In the genomic region with DNA sequence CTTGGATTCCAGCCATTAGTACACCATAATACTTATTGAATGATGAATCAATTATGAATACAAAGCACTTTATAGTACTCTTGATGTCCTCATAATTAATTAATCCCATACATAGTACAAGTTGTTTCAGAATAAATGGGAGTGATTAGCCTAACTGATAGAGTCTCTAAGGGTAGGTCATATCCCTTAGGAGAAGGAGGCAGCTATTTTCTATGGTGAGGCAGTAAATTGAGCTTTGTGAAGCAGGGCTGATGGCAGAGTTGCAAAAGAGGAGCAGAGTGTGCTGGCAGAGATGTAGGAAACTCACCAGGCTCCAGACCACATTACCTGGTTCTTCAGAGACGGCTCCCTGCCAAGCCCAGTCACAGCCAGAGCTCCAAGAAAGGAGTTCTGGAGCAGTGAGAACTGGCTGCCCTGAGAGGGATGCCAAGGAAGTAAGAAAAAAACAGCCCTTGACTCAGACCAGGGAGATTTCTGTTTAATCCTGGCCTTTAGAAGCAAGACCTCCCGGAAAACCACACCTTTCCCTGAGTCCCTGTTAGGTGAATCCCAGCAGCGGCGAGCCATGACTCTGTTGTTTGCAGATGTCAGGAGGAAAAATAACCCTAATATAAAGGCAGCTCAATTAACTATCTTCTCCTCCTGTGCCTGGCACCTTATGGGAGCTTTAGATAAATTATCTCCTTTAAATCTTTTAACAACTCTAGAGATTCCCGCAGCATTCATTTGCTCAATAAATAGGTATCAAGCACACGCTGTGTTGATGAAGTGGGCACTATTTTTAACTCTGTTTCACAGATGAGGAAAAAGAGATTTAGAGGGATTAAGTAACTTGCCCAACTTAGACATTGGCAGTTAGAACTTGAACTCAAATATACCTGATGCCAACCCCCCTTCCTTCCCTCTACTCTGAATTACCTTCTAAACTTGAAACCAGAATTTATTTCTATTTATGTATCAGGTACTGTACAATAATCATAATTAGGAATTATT, we compare ENCODE assay signal across 11 cellular contexts.
DNase-seq lines count a peak whose midpoint lies in the region; ATAC-seq and TF ChIP-seq lines count a peak whose summit lies in the region.
"Had no signal": no experiment of that assay in that cellular context is flagged by ENCODE, and none has a peak within 500 bp of the region (broad histone marks: within the 10 kb centered on the region; RNA-seq: fewer than 3 reads in every experiment).

No MANE protein-coding gene starts in this region.

- no peak overlapping the region for H3K23ac ChIP-seq in H9 (ENCODE audit: insufficient read length, low read depth, low read length)

- H3K56ac ChIP-seq in H9 (ENCODE audit: insufficient read length, low read depth, low read length): no peak overlapping the region

- H3K36me3 Mint-ChIP-seq in H9 (ENCODE audit: insufficient read depth in 1 of 3, low read depth in 3 of 3): no peaks in the 10 kb centered on the region
- no peaks in the 10 kb centered on the region for H3K36me3 Mint-ChIP-seq in activated T-cell treated with anti-CD3 and anti-CD28 coated beads, Interleukin-2, amount 50 U/mL, for 4 hours (ENCODE audit: insufficient read depth)

- H3K27ac Mint-ChIP-seq in H9: peak overlapping the region in 1 of 3 experiments; percentile 67; a peak in 1 of 7 replicates

- peaks cover 19 to 25% of the 10 kb centered on the region in 2 experiments for H3K4me1 Mint-ChIP-seq in H9
- no peaks in the 10 kb centered on the region for H3K4me1 Mint-ChIP-seq in activated T-cell treated with anti-CD3 and anti-CD28 coated beads, Interleukin-2, amount 50 U/mL, for 4 hours (ENCODE audit: low read depth)

- no peaks in the 10 kb centered on the region for H3K23me2 ChIP-seq in H9 (ENCODE audit: insufficient read length, low read depth, low read length, poor library complexity, severe bottlenecking)

- H3K9me3 Mint-ChIP-seq in H9: no peaks in the 10 kb centered on the region
- no peaks in the 10 kb centered on the region for H3K9me3 Mint-ChIP-seq in activated T-cell treated with anti-CD3 and anti-CD28 coated beads, Interleukin-2, amount 50 U/mL, for 4 hours

- no peak overlapping the region for H4K5ac ChIP-seq in H9 (ENCODE audit: insufficient read length, low read depth, low read length)

- DNase-seq in H9: no peak
- DNase-seq in amniotic epithelial cell (ENCODE audit: low read depth): peak; percentile 23
- DNase-seq in globus pallidus (ENCODE audit: low spot score): peak; percentile 37
- peak; percentile 73 to 93 for DNase-seq in psoas muscle
- DNase-seq in activated naive CD4-positive, alpha-beta T cell (lab: John Stamatoyannopoulos, UW): no peak
- DNase-seq in activated T-cell treated with anti-CD3 and anti-CD28 coated beads, Interleukin-2, amount 50 U/mL, for 4 hours: no peak
- DNase-seq in effector CD4-positive, alpha-beta T cell: no peak
- DNase-seq: activated CD4-positive, alpha-beta T cell treated with anti-CD3 and anti-CD28 coated beads for 4 hours; NCI-H774 had no signal

- H3K4me1 ChIP-seq in H9 (ENCODE audit: insufficient read depth, low read length) (peaks cover 9% of the 10 kb centered on the region; the same call in 1 of the 2 replicates), psoas muscle (peaks cover 22% of the 10 kb centered on the region)

- H2AK5ac ChIP-seq in H9 (ENCODE audit: insufficient read length, low read length): no peak overlapping the region

- ATAC-seq in psoas muscle (peak; percentile 92 to 95 (median 95)), HG02678 (IDR thresholded peaks at IDR 0.05; ENCODE audit: unreplicated experiment) (no peak)
- ATAC-seq in activated T-cell treated with anti-CD3 and anti-CD28 coated beads, Interleukin-2, amount 50 U/mL, for 4 hours: no peak

- no peak overlapping the region for H3K4ac ChIP-seq in H9 (ENCODE audit: low read depth, low read length)

- H4K8ac ChIP-seq in H9 (replicated peaks; ENCODE audit: insufficient read length, low read depth, low read length): no peak overlapping the region

- no peak overlapping the region for H3K27ac ChIP-seq in H9 (ENCODE audit: insufficient read length, low read depth, low read length)
- peak overlapping the region; percentile 97 for H3K27ac ChIP-seq in psoas muscle
- H3K27ac ChIP-seq: coronary artery had no signal

- H3K79me2 ChIP-seq in H9 (ENCODE audit: insufficient read depth, low read length): no peaks in the 10 kb centered on the region

- H3T11ph ChIP-seq in H9 (ENCODE audit: low read length): no peak overlapping the region

- H4K91ac ChIP-seq in H9 (ENCODE audit: insufficient read length, low read depth, low read length): no peak overlapping the region

- no peaks in the 10 kb centered on the region for H3K79me1 ChIP-seq in H9 (ENCODE audit: insufficient read depth, low read depth, low read length, poor library complexity, severe bottlenecking)

- no CpG with 5 or more reads among the region's 6 CpGs for WGBS in H9 (ENCODE audit: extremely low coverage, insufficient read length, low lambda C conversion rate)
- WGBS in psoas muscle, 3 donors: 22 to 38% (median 26%) methylated on average over 6 of the region's 6 CpGs

- intact Hi-C loops in psoas muscle (cut with DNase I): loop anchor here in 1 of 2 donors (5.0 kb wide), 2 partner anchors 87 to 123 kb away; a partner anchor contains a TSS

- no peak overlapping the region for H2BK15ac ChIP-seq in H9 (ENCODE audit: low read depth, low read length)

- H2BK5ac ChIP-seq in H9 (ENCODE audit: insufficient read length, low read length): no peak overlapping the region

- H2AFZ ChIP-seq in H9 (ENCODE audit: low read length): no peak overlapping the region

- no peak overlapping the region for H3K18ac ChIP-seq in H9 (ENCODE audit: insufficient read length, low read depth, low read length)

- no peak overlapping the region for H3K9ac ChIP-seq in H9 (ENCODE audit: extremely low read depth, insufficient read length, low read length)

- H3K9me3 ChIP-seq in H9 (ENCODE audit: control insufficient read depth, low read depth, low read length) (no peaks in the 10 kb centered on the region), psoas muscle (no peaks in the 10 kb centered on the region)

- no peak overlapping the region for H3K14ac ChIP-seq in H9 (ENCODE audit: insufficient read depth, low read length)

- no peaks in the 10 kb centered on the region for H3K27me3 Mint-ChIP-seq in H9 (ENCODE audit: low read depth)
- no peaks in the 10 kb centered on the region for H3K27me3 Mint-ChIP-seq in activated T-cell treated with anti-CD3 and anti-CD28 coated beads, Interleukin-2, amount 50 U/mL, for 4 hours (ENCODE audit: low read depth)

- peak overlapping the region; percentile 75 for H2BK20ac ChIP-seq in H9 (ENCODE audit: low read depth, low read length, poor library complexity, severe bottlenecking)

- no peak overlapping the region for H2BK12ac ChIP-seq in H9 (ENCODE audit: insufficient read length, low read depth, low read length)

- no peak overlapping the region for H3K4me2 ChIP-seq in H9 (ENCODE audit: insufficient read depth, insufficient read length, low read length)

- H3K27me3 ChIP-seq in H9 (ENCODE audit: insufficient read depth, low read length) (no peaks in the 10 kb centered on the region), psoas muscle (ENCODE audit: insufficient read depth in 3 of 3, low read length in 2 of 3) (no peaks in the 10 kb centered on the region)

- peak overlapping the region; percentile 29 for H3K4me3 ChIP-seq in psoas muscle
- H3K4me3 ChIP-seq: coronary artery had no signal

- no peaks in the 10 kb centered on the region for H4K20me1 ChIP-seq in H9 (ENCODE audit: control insufficient read depth, insufficient read depth, insufficient read length)

- H2BK120ac ChIP-seq in H9 (ENCODE audit: low read depth, low read length, poor library complexity, severe bottlenecking): no peak overlapping the region

- TF ChIP-seq CTCF in H9 (conservative IDR thresholded peaks at IDR 0.05): no peak
- no peak for TF ChIP-seq CTCF in psoas muscle (IDR thresholded peaks at IDR 0.05)

- H3K36me3 ChIP-seq in psoas muscle (ENCODE audit: insufficient read depth in 1 of 2, low read depth in 1 of 2): no peaks in the 10 kb centered on the region

- H3K4me3 Mint-ChIP-seq in H9: no peak overlapping the region
- no peak overlapping the region for H3K4me3 Mint-ChIP-seq in activated T-cell treated with anti-CD3 and anti-CD28 coated beads, Interleukin-2, amount 50 U/mL, for 4 hours

Comparison
In these comparisons a context has a peak if more than half of its experiments do, and no peak if none do; other contexts are left out.
1. DNase-seq: peak in amniotic epithelial cell (single experiment), globus pallidus (single experiment) and psoas muscle (2 of 2); none in H9 (single experiment), activated naive CD4-positive, alpha-beta T cell (0 of 4), activated T-cell treated with anti-CD3 and anti-CD28 coated beads, Interleukin-2, amount 50 U/mL, for 4 hours (single experiment) and effector CD4-positive, alpha-beta T cell (single experiment).
2. ATAC-seq: peak in psoas muscle (4 of 4); none in HG02678 (single experiment) and activated T-cell treated with anti-CD3 and anti-CD28 coated beads, Interleukin-2, amount 50 U/mL, for 4 hours (0 of 2).